ENCODE assay signal across 16 cellular contexts in the genomic region with DNA sequence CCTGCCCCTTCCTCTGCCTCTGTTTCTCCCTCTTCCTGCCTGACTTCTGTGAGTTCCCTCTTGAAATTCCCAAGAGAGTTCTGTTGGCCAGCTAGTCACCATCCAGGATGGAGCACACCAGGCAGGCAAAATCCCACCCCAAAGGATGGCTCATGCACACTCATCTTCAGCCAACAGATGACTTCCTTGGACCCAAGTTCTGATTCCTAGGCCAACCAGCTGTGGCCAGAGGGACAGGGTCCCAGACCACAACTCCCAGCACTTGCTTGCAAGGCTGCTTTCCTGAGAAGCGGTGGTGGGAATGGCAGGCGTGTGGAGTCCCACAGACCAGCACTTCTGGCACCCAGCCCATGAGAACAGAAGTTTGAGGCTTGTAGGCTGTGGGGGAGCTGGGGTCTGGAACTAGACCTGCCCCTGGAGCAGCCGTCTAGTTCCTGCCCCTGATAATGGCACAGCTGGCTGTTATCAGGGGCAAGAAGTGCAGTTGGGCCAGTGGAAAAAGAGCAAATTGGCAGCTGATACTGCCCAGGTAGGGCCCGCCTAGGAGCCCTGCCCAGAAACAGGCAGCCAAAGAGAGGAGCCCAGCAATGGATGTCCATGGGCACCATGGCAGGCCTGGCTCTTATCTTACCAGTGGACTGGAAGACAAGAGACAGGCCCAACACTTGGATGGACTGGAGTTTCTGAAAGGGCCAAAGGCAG. TPM values are rescaled to one million over a fixed set of nuclear protein-coding genes. Genes with fewer than 3 reads are reported as not detected.
A peak's percentile ranks its signal among the peaks of the same experiment; 100 is the strongest.
DNase-seq lines count a peak whose midpoint lies in the region; ATAC-seq, FAIRE-seq and TF ChIP-seq lines count a peak whose summit lies in the region.
"Had no signal": no experiment of that assay in that cellular context is flagged by ENCODE, and none has a peak within 500 bp of the region (broad histone marks: within the 10 kb centered on the region; RNA-seq: fewer than 3 reads in every experiment).

No MANE protein-coding gene starts in this region.

- no peaks in the 10 kb centered on the region for H3K9me3 Mint-ChIP-seq in activated CD4-positive, alpha-beta T cell treated with anti-CD3 and anti-CD28 coated beads, Interleukin-2, amount 10 ng/mL, durations not matched to agents 24 days and 14 days
- H3K9me3 Mint-ChIP-seq: CD8-positive, alpha-beta T cell had no signal

- FAIRE-seq in bronchial epithelial cell (lab: Jason Lieb, UNC): peak; percentile 86
- FAIRE-seq: D721Med had no signal

- H3K4me3 ChIP-seq in bronchial epithelial cell (ENCODE audit: low read depth, low read length): no peak overlapping the region
- no peak overlapping the region for H3K4me3 ChIP-seq in stomach
- H3K4me3 ChIP-seq: GM23338 had no signal

- H3K36me3 ChIP-seq in bronchial epithelial cell (ENCODE audit: control insufficient read depth, insufficient read depth, low read length) (no peaks in the 10 kb centered on the region), stomach (no peaks in the 10 kb centered on the region)

- H3K36me3 Mint-ChIP-seq in activated CD4-positive, alpha-beta T cell treated with anti-CD3 and anti-CD28 coated beads, Interleukin-2, amount 10 ng/mL, durations not matched to agents 24 days and 14 days (ENCODE audit: low read depth): no peaks in the 10 kb centered on the region
- H3K36me3 Mint-ChIP-seq: CD14-positive monocyte; CD8-positive, alpha-beta T cell had no signal

- no peaks in the 10 kb centered on the region for H3K4me1 ChIP-seq in stomach

- no peak for TF ChIP-seq POLR2A in stomach (IDR thresholded peaks at IDR 0.05)

- no peak overlapping the region for H3K27ac ChIP-seq in stomach
- H3K27ac ChIP-seq: 22Rv1 had no signal

- no peak overlapping the region for H3K27ac Mint-ChIP-seq in activated CD4-positive, alpha-beta T cell treated with anti-CD3 and anti-CD28 coated beads, Interleukin-2, amount 10 ng/mL, durations not matched to agents 24 days and 14 days
- H3K27ac Mint-ChIP-seq: CD8-positive, alpha-beta T cell; GM23338 had no signal

- H3K27me3 Mint-ChIP-seq in activated CD4-positive, alpha-beta T cell treated with anti-CD3 and anti-CD28 coated beads, Interleukin-2, amount 10 ng/mL, durations not matched to agents 24 days and 14 days: no peaks in the 10 kb centered on the region

- 75 to 86% (median 79%) methylated on average over 4 of the region's 4 CpGs for WGBS in stomach, 5 donors

- TF ChIP-seq EP300 in stomach (IDR thresholded peaks at IDR 0.05): no peak

- DNase-seq in activated CD4-positive, alpha-beta T cell treated with anti-CD3 and anti-CD28 coated beads, Interleukin-2, amount 10 ng/mL, durations not matched to agents 24 days and 14 days: peak; percentile 24
- no peak for DNase-seq in activated CD4-positive, alpha-beta T cell treated with anti-CD3 and anti-CD28 coated beads for 48 hours
- no peak for DNase-seq in bronchial epithelial cell (ENCODE audit: low read depth)
- DNase-seq in left lobe of liver (ENCODE audit: low spot score): peak; percentile 38
- peak; percentile 20 for DNase-seq in stomach
- DNase-seq in NCI-H1048 (lab: John Stamatoyannopoulos, UW): no peak
- DNase-seq in NCI-H2029 treated with DMSO at 0.1 percent for 48 hours (lab: John Stamatoyannopoulos, UW): no peak
- DNase-seq: CD8-positive, alpha-beta T cell; COR-L47; DMS53; H7 had no signal

- no peaks in the 10 kb centered on the region for H3K4me1 Mint-ChIP-seq in activated CD4-positive, alpha-beta T cell treated with anti-CD3 and anti-CD28 coated beads, Interleukin-2, amount 10 ng/mL, durations not matched to agents 24 days and 14 days
- H3K4me1 Mint-ChIP-seq: CD14-positive monocyte had no signal

- H3K4me3 Mint-ChIP-seq in activated CD4-positive, alpha-beta T cell treated with anti-CD3 and anti-CD28 coated beads, Interleukin-2, amount 10 ng/mL, durations not matched to agents 24 days and 14 days: no peak overlapping the region
- H3K4me3 Mint-ChIP-seq: CD14-positive monocyte; CD8-positive, alpha-beta T cell; GM23338 had no signal

- no peak for TF ChIP-seq CTCF in bronchial epithelial cell (IDR thresholded peaks at IDR 0.05; ENCODE audit: insufficient read depth, low read length, severe bottlenecking)
- TF ChIP-seq CTCF in stomach (IDR thresholded peaks at IDR 0.05): no peak

- no peak for ATAC-seq in left lobe of liver
- no peak for ATAC-seq in HG03175 (IDR thresholded peaks at IDR 0.05; ENCODE audit: unreplicated experiment)
- ATAC-seq: CD8-positive, alpha-beta T cell had no signal

- intact Hi-C loops in activated CD4-positive, alpha-beta T cell treated with anti-CD3 and anti-CD28 coated beads, Interleukin-2, amount 10 ng/mL, durations not matched to agents 24 days and 14 days (cut with micrococcal nuclease): no loop called here
- intact Hi-C loops in stomach (cut with DNase I; ENCODE audit: low total_unique reads): no loop called here

- H3K27me3 ChIP-seq in bronchial epithelial cell (ENCODE audit: control insufficient read depth, insufficient read depth, low read length): no peaks in the 10 kb centered on the region
- H3K27me3 ChIP-seq in stomach: peaks cover 0 to 12% (median 0%) of the 10 kb centered on the region in 3 donors

- H3K9me3 ChIP-seq in stomach: no peaks in the 10 kb centered on the region

RNA-seq across cellular contexts. Expression of a gene that starts 56.7 kb away (rescaled TPM):
- not detected in 2 replicates for total RNA-seq in activated CD4-positive, alpha-beta T cell treated with anti-CD3 and anti-CD28 coated beads, Interleukin-2, amount 10 ng/mL, durations not matched to agents 24 days and 14 days
- total RNA-seq in bronchial epithelial cell (under 0.01 and 0.53 TPM in 2 replicates), left lobe of liver (4.4 TPM), stomach (1 to 10 TPM in 2 of 5 donors, under 1 TPM in 1, not detected in 2; 0.45 to 2.4 (median 1.4) TPM)
- polyA plus RNA-seq in stomach: 1 to 10 TPM in 1 of 3 donors, under 1 TPM in 1, not detected in 1; 0.95 to 1.1 TPM
- total RNA-seq: CD8-positive, alpha-beta T cell had no signal
- polyA plus RNA-seq: CD14-positive monocyte had no signal

Comparison
In these comparisons a context has a peak if more than half of its experiments do, and no peak if none do; other contexts are left out.
1. DNase-seq: peak in activated CD4-positive, alpha-beta T cell treated with anti-CD3 and anti-CD28 coated beads, Interleukin-2, amount 10 ng/mL, durations not matched to agents 24 days and 14 days (single experiment), left lobe of liver (single experiment) and stomach (single experiment); none in activated CD4-positive, alpha-beta T cell treated with anti-CD3 and anti-CD28 coated beads for 48 hours (single experiment), bronchial epithelial cell (single experiment), NCI-H1048 (single experiment) and NCI-H2029 treated with DMSO at 0.1 percent for 48 hours (single experiment).